In the genomic region with DNA sequence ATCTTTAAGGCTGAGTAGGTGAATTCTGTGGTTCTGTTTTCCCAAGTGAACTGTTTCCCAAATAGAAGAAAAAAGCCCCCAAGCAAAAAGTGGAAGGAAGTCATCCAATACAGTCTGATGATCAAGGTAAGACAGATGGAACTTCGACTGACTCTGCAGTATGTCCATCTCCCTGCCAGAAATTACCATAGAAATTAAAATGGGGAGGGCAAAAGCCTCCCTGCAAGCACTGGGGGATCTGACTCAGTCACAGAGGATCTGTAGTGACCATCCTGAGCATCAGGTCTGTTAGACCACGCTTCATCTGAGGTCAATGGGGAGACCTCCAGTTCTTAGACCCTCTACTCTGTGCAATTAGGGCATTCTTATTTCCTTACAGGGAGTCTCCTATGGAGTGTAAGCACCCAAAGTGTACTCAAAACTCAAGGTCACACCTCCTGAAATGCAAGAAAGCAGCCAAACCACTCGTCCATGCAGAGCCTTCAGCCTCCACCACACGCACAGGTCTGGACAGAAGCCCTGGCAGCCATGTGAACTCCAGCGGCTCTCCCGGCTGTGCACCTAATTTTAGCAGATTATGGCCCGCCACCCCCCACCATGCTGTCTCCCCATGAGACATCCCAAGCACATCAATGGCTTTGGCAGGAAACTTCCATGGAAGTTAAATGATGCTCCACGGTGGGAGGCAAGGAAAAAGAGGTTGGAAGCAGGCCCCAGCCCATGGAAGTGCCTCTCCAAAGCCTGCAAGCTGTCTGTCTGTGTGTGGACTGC, we compare ENCODE assay signal across 22 cellular contexts.
"Had no signal": no experiment of that assay in that cellular context is flagged by ENCODE, and none has a peak within 500 bp of the region (broad histone marks: within the 10 kb centered on the region; RNA-seq: fewer than 3 reads in every experiment).

No MANE protein-coding gene starts in this region.

- H3K4me2 ChIP-seq: smooth muscle cell had no signal

- H3K27ac Mint-ChIP-seq: effector memory CD8-positive, alpha-beta T cell; immature natural killer cell; nephron progenitor cell; stimulated activated effector memory CD8-positive, alpha-beta T cell treated with anti-CD3 and anti-CD28 coated beads, Interleukin-12 subunit alpha, Interleukin-12 subunit beta, amount 100 ng/mL, for 72 hours had no signal

- DNase-seq: cortex of kidney; effector memory CD8-positive, alpha-beta T cell; erythroblast; hypothalamus; immature natural killer cell; islet precursor cell; kidney glomerular epithelial cell; left ventricle myocardium superior; lower lobe of right lung; naive thymus-derived CD8-positive, alpha-beta T cell; nephron progenitor cell; occipital lobe; ovary; stimulated activated CD4-positive, alpha-beta T cell treated with anti-CD3 and anti-CD28 coated beads, Interleukin-2, amount 100 ng/mL, for 24 hours; stimulated activated CD4-positive, alpha-beta T cell treated with anti-CD3 and anti-CD28 coated beads, Interleukin-4, amount 100 ng/mL, for 24 hours; stimulated activated naive CD8-positive, alpha-beta T cell treated with anti-CD3 and anti-CD28 coated beads, Interleukin-15, Interleukin-2, amounts not matched to agents 100 U/mL and 50 U/mL, for 24 hours; upper lobe of right lung had no signal

- H3K4me3 ChIP-seq: lower lobe of right lung, ovary, smooth muscle cell, thoracic aorta, tibial nerve, upper lobe of right lung, vagina had no signal

- H3K9me3 Mint-ChIP-seq: nephron progenitor cell had no signal

- H3K9me3 ChIP-seq: lower lobe of right lung, ovary, thoracic aorta, tibial nerve, upper lobe of right lung, vagina had no signal

- H3K4me3 Mint-ChIP-seq: effector memory CD8-positive, alpha-beta T cell; immature natural killer cell; naive thymus-derived CD8-positive, alpha-beta T cell; nephron progenitor cell; stimulated activated effector memory CD8-positive, alpha-beta T cell treated with anti-CD3 and anti-CD28 coated beads, Interleukin-12 subunit alpha, Interleukin-12 subunit beta, amount 100 ng/mL, for 72 hours had no signal

- H3K4me1 ChIP-seq: lower lobe of right lung, tibial nerve, upper lobe of right lung, vagina had no signal

- H3K27me3 ChIP-seq: ovary, tibial nerve, upper lobe of right lung, vagina had no signal

- ATAC-seq: effector memory CD8-positive, alpha-beta T cell; left ventricle myocardium superior; lower lobe of right lung; naive thymus-derived CD8-positive, alpha-beta T cell; stimulated activated effector memory CD8-positive, alpha-beta T cell treated with anti-CD3 and anti-CD28 coated beads, Interleukin-12 subunit alpha, Interleukin-12 subunit beta, amount 100 ng/mL, for 72 hours; stimulated activated naive CD8-positive, alpha-beta T cell treated with anti-CD3 and anti-CD28 coated beads, Interleukin-15, Interleukin-2, amounts not matched to agents 100 U/mL and 50 U/mL, for 24 hours; upper lobe of right lung had no signal

- H3K27ac ChIP-seq: lower lobe of right lung, ovary, thoracic aorta, tibial nerve, upper lobe of right lung, vagina had no signal

- H3K4me1 Mint-ChIP-seq: immature natural killer cell; nephron progenitor cell; stimulated activated effector memory CD8-positive, alpha-beta T cell treated with anti-CD3 and anti-CD28 coated beads, Interleukin-12 subunit alpha, Interleukin-12 subunit beta, amount 100 ng/mL, for 72 hours had no signal

- H3K36me3 Mint-ChIP-seq: immature natural killer cell; naive thymus-derived CD8-positive, alpha-beta T cell; stimulated activated effector memory CD8-positive, alpha-beta T cell treated with anti-CD3 and anti-CD28 coated beads, Interleukin-12 subunit alpha, Interleukin-12 subunit beta, amount 100 ng/mL, for 72 hours had no signal

- H3K36me3 ChIP-seq: lower lobe of right lung, ovary, thoracic aorta, tibial nerve, upper lobe of right lung, vagina had no signal
